26 cellular contexts compared by ENCODE assay signal in the genomic region with DNA sequence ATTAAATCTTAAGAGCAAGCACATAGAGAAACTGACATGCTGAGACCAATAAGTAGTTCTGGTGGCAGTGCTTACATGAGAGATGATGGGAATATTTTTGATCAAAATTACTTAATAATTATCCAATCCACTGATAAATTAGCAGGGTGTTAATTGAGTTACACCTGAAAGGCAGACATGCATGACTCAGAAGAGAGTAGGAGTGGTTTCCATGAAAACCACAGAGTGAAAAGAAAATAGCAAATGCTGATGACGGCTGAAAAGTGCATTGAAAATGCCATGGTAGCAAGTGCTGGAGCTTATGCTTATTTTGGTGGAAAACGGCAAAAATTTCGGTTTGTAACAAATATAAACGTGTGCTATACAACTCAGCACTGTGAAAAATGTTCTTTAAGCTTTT.
A peak's percentile ranks its signal among the peaks of the same experiment; 100 is the strongest.
DNase-seq lines count a peak whose midpoint lies in the region; ATAC-seq and TF ChIP-seq lines count a peak whose summit lies in the region.
"Had no signal": no experiment of that assay in that cellular context is flagged by ENCODE, and none has a peak within 500 bp of the region (broad histone marks: within the 10 kb centered on the region; RNA-seq: fewer than 3 reads in every experiment).

No MANE protein-coding gene starts in this region.

- no peaks in the 10 kb centered on the region for H3K9me3 ChIP-seq in MM.1S (replicated peaks; ENCODE audit: insufficient read depth, low read length)
- H3K9me3 ChIP-seq: A549, MG63 had no signal

- no peak overlapping the region for H2AFZ ChIP-seq in MM.1S (ENCODE audit: low read length)
- H2AFZ ChIP-seq: GM23248 had no signal

- H3K9me2 ChIP-seq in MM.1S (replicated peaks; ENCODE audit: insufficient read depth, low read length) = no peaks in the 10 kb centered on the region

- DNase-seq in stimulated activated naive CD8-positive, alpha-beta T cell treated with anti-CD3 and anti-CD28 coated beads, Interleukin-15, amount 100 ng/mL, for 72 hours = no peak
- DNase-seq in stimulated activated naive CD8-positive, alpha-beta T cell treated with anti-CD3 and anti-CD28 coated beads, Interleukin-15, Interleukin-2, amounts not matched to agents 100 U/mL and 50 U/mL, for 24 hours = no peak
- DNase-seq in MM.1S = peak; percentile 72
- DNase-seq in renal cortical epithelial cell (ENCODE audit: low read depth) = peak; percentile 3
- no peak for DNase-seq in activated CD8-positive, alpha-beta memory T cell treated with anti-CD3 and anti-CD28 coated beads, Interleukin-2, amount 10 ng/mL, durations not matched to agents 7 days and 5 days
- DNase-seq: DMS53, GDM1, GM23248, H9, IMR-90, Kasumi-1, MG63, NCI-H1092, NCI-H1436, NCI-H187 treated with DMSO at 0.1 percent for 48 hours, NCI-H2107, NCI-H446 treated with DMSO at 0.1 percent for 48 hours, NCI-H526 treated with DMSO at 0.1 percent for 48 hours, SHP77 had no signal

- CTCF ChIA-PET in activated CD8-positive, alpha-beta memory T cell treated with anti-CD3 and anti-CD28 coated beads, Interleukin-2, amount 10 ng/mL, durations not matched to agents 7 days and 5 days (lab: Charles Lee) = no interaction called here

- peak overlapping the region; percentile 5; the same call in 1 of the 2 replicates for H3K4me3 ChIP-seq in MM.1S (ENCODE audit: low read length)
- H3K4me3 ChIP-seq: A549, GM23248, MG63 had no signal

- H3K9ac ChIP-seq in MM.1S (ENCODE audit: low read length) = no peak overlapping the region
- H3K9ac ChIP-seq: GM23248 had no signal

- no peaks in the 10 kb centered on the region for H3K9me3 Mint-ChIP-seq in stimulated activated naive CD8-positive, alpha-beta T cell treated with anti-CD3 and anti-CD28 coated beads, Interleukin-15, amount 100 ng/mL, for 72 hours
- H3K9me3 Mint-ChIP-seq in activated CD8-positive, alpha-beta memory T cell treated with anti-CD3 and anti-CD28 coated beads, Interleukin-2, amount 10 ng/mL, durations not matched to agents 7 days and 5 days (ENCODE audit: low read depth) = no peaks in the 10 kb centered on the region
- H3K9me3 Mint-ChIP-seq: CD14-positive monocyte; H9; T-helper 1 cell treated with Interleukin-12 subunit alpha and Interleukin-12 subunit beta and Interleukin-4 antibody, amounts not matched to agents 30 μg/mL and 1 μg/mL, for 36 hours had no signal

- H3K27ac ChIP-seq in MM.1S (ENCODE audit: low read length) = peak overlapping the region; percentile 54; the same call in 1 of the 2 replicates
- H3K27ac ChIP-seq: A549, GM23248 had no signal

- no peaks in the 10 kb centered on the region for H3K27me3 Mint-ChIP-seq in stimulated activated naive CD8-positive, alpha-beta T cell treated with anti-CD3 and anti-CD28 coated beads, Interleukin-15, amount 100 ng/mL, for 72 hours
- H3K27me3 Mint-ChIP-seq in activated CD8-positive, alpha-beta memory T cell treated with anti-CD3 and anti-CD28 coated beads, Interleukin-2, amount 10 ng/mL, durations not matched to agents 7 days and 5 days = no peaks in the 10 kb centered on the region
- H3K27me3 Mint-ChIP-seq: B cell had no signal

- peak; percentile 48 for ATAC-seq in stimulated activated naive CD8-positive, alpha-beta T cell treated with anti-CD3 and anti-CD28 coated beads, Interleukin-15, amount 100 ng/mL, for 72 hours
- ATAC-seq in stimulated activated naive CD8-positive, alpha-beta T cell treated with anti-CD3 and anti-CD28 coated beads, Interleukin-15, Interleukin-2, amounts not matched to agents 100 U/mL and 50 U/mL, for 24 hours = no peak
- ATAC-seq in HG02798 (IDR thresholded peaks at IDR 0.05; ENCODE audit: poor library complexity, unreplicated experiment) = peak; percentile 63
- ATAC-seq in activated CD8-positive, alpha-beta memory T cell treated with anti-CD3 and anti-CD28 coated beads, Interleukin-2, amount 10 ng/mL, durations not matched to agents 7 days and 5 days = no peak
- ATAC-seq in GM21619 (IDR thresholded peaks at IDR 0.05; ENCODE audit: unreplicated experiment) = no peak
- no peak for ATAC-seq in GM18519 (IDR thresholded peaks at IDR 0.05; ENCODE audit: low FRiP score, unreplicated experiment)
- ATAC-seq: A549 had no signal

- H3K4me1 Mint-ChIP-seq in stimulated activated naive CD8-positive, alpha-beta T cell treated with anti-CD3 and anti-CD28 coated beads, Interleukin-15, amount 100 ng/mL, for 72 hours = peaks cover 5% of the 10 kb centered on the region
- H3K4me1 Mint-ChIP-seq in activated CD8-positive, alpha-beta memory T cell treated with anti-CD3 and anti-CD28 coated beads, Interleukin-2, amount 10 ng/mL, durations not matched to agents 7 days and 5 days = no peaks in the 10 kb centered on the region
- H3K4me1 Mint-ChIP-seq: B cell, CD14-positive monocyte, H9 had no signal

- H3K4me3 Mint-ChIP-seq in stimulated activated naive CD8-positive, alpha-beta T cell treated with anti-CD3 and anti-CD28 coated beads, Interleukin-15, amount 100 ng/mL, for 72 hours = peak overlapping the region in 1 of 2 donors; percentile 21
- no peak overlapping the region for H3K4me3 Mint-ChIP-seq in activated CD8-positive, alpha-beta memory T cell treated with anti-CD3 and anti-CD28 coated beads, Interleukin-2, amount 10 ng/mL, durations not matched to agents 7 days and 5 days
- H3K4me3 Mint-ChIP-seq: B cell; CD14-positive monocyte; H9; T-helper 1 cell treated with Interleukin-12 subunit alpha and Interleukin-12 subunit beta and Interleukin-4 antibody, amounts not matched to agents 30 μg/mL and 1 μg/mL, for 36 hours had no signal

- no peaks in the 10 kb centered on the region for H3K36me3 ChIP-seq in MM.1S (replicated peaks; ENCODE audit: insufficient read depth, low read length)
- H3K36me3 ChIP-seq: MG63 had no signal

- peaks cover 10% of the 10 kb centered on the region; the same call in 1 of the 2 replicates for H3K4me1 ChIP-seq in MM.1S (ENCODE audit: low read length)
- H3K4me1 ChIP-seq: A549 had no signal

- no peak overlapping the region for H3K27ac Mint-ChIP-seq in stimulated activated naive CD8-positive, alpha-beta T cell treated with anti-CD3 and anti-CD28 coated beads, Interleukin-15, amount 100 ng/mL, for 72 hours
- no peak overlapping the region for H3K27ac Mint-ChIP-seq in activated CD8-positive, alpha-beta memory T cell treated with anti-CD3 and anti-CD28 coated beads, Interleukin-2, amount 10 ng/mL, durations not matched to agents 7 days and 5 days
- H3K27ac Mint-ChIP-seq: B cell; CD14-positive monocyte; H9; T-helper 1 cell treated with Interleukin-12 subunit alpha and Interleukin-12 subunit beta and Interleukin-4 antibody, amounts not matched to agents 30 μg/mL and 1 μg/mL, for 36 hours had no signal

- H3K4me2 ChIP-seq in MM.1S (ENCODE audit: low read depth, low read length) = peak overlapping the region; percentile 40
- H3K4me2 ChIP-seq: A549 had no signal

- no peaks in the 10 kb centered on the region for H3K36me3 Mint-ChIP-seq in activated CD8-positive, alpha-beta memory T cell treated with anti-CD3 and anti-CD28 coated beads, Interleukin-2, amount 10 ng/mL, durations not matched to agents 7 days and 5 days
- H3K36me3 Mint-ChIP-seq: CD14-positive monocyte had no signal

- no peaks in the 10 kb centered on the region for H3K79me2 ChIP-seq in MM.1S (ENCODE audit: low read length)

- no peaks in the 10 kb centered on the region for H3K27me3 ChIP-seq in MM.1S (replicated peaks; ENCODE audit: insufficient read depth, low read length)
- H3K27me3 ChIP-seq: MG63 had no signal

- 0 out of 2 replicates have a peak, but pooled peaks cover 6% of the 10 kb centered on the region for H3F3A ChIP-seq in MM.1S (ENCODE audit: insufficient read depth, low read length)

- H4K20me1 ChIP-seq in MM.1S (ENCODE audit: insufficient read depth, low read length) = no peaks in the 10 kb centered on the region

- no peak for TF ChIP-seq CTCF in MM.1S (IDR thresholded peaks at IDR 0.05; ENCODE audit: low read length)

Comparison
In these comparisons a context has a peak if more than half of its experiments do, and no peak if none do; other contexts are left out.
1. ATAC-seq: peak in stimulated activated naive CD8-positive, alpha-beta T cell treated with anti-CD3 and anti-CD28 coated beads, Interleukin-15, amount 100 ng/mL, for 72 hours (single experiment) and HG02798 (single experiment); none in stimulated activated naive CD8-positive, alpha-beta T cell treated with anti-CD3 and anti-CD28 coated beads, Interleukin-15, Interleukin-2, amounts not matched to agents 100 U/mL and 50 U/mL, for 24 hours (single experiment), activated CD8-positive, alpha-beta memory T cell treated with anti-CD3 and anti-CD28 coated beads, Interleukin-2, amount 10 ng/mL, durations not matched to agents 7 days and 5 days (single experiment), GM21619 (single experiment) and GM18519 (single experiment).
2. DNase-seq: peak in MM.1S (single experiment) and renal cortical epithelial cell (single experiment); none in stimulated activated naive CD8-positive, alpha-beta T cell treated with anti-CD3 and anti-CD28 coated beads, Interleukin-15, amount 100 ng/mL, for 72 hours (0 of 2), stimulated activated naive CD8-positive, alpha-beta T cell treated with anti-CD3 and anti-CD28 coated beads, Interleukin-15, Interleukin-2, amounts not matched to agents 100 U/mL and 50 U/mL, for 24 hours (single experiment) and activated CD8-positive, alpha-beta memory T cell treated with anti-CD3 and anti-CD28 coated beads, Interleukin-2, amount 10 ng/mL, durations not matched to agents 7 days and 5 days (single experiment).